Comparison of ENCODE assay signal across 2 cellular contexts in genomic region chr4:164783966-164784365, GRCh38.
TF ChIP-seq lines count a peak whose summit lies in the region.

No MANE protein-coding gene starts in this region.

TF ChIP-seq in HCT116, 20 proteins besides CTCF, POLR2A, EP300 and RAD21 (continued from another document):
- TF ChIP-seq MAX (IDR thresholded peaks at IDR 0.05) (no peak), ZBTB33 (IDR thresholded peaks at IDR 0.05; ENCODE audit: extremely low read depth, insufficient replicate concordance, low read length) (no peak), ATF3 (IDR thresholded peaks at IDR 0.05) (no peak), REST (IDR thresholded peaks at IDR 0.05; ENCODE audit: low read depth) (no peak), EZH2phosphoT487 (IDR thresholded peaks at IDR 0.05; ENCODE audit: borderline replicate concordance) (no peak), TCF7L2 (IDR thresholded peaks at IDR 0.05; ENCODE audit: borderline replicate concordance, extremely low read depth, insufficient read depth, insufficient read length) (no peak), SP1 (IDR thresholded peaks at IDR 0.05; ENCODE audit: low read depth) (no peak)

TF ChIP-seq in GM12878, 131 proteins besides CTCF, POLR2A, EP300 and RAD21 (continued from another document):
- no peak for TF ChIP-seq SREBF2 (IDR thresholded peaks at IDR 0.05; ENCODE audit: low read length)
- TF ChIP-seq GATAD2B (conservative IDR thresholded peaks at IDR 0.05; ENCODE audit: low read depth): no peak
- peak; percentile 59 for TF ChIP-seq MEF2B (IDR thresholded peaks at IDR 0.05; ENCODE audit: partially characterized antibody, poor library complexity, severe bottlenecking)
- no peak for TF ChIP-seq MLLT1 (IDR thresholded peaks at IDR 0.05)
- TF ChIP-seq GABPA (IDR thresholded peaks at IDR 0.05; ENCODE audit: low read depth): no peak
- no peak for TF ChIP-seq IRF3 (IDR thresholded peaks at IDR 0.05)
TF ChIP-seq in GM12878: peak in this region for 1.
